9 cellular contexts compared by ENCODE assay signal in genomic region chr17:81189670-81190530, GRCh38.
A peak's percentile ranks its signal among the peaks of the same experiment; 100 is the strongest.
DNase-seq lines count a peak whose midpoint lies in the region.
"Had no signal": no experiment of that assay in that cellular context is flagged by ENCODE, and none has a peak within 500 bp of the region (broad histone marks: within the 10 kb centered on the region; RNA-seq: fewer than 3 reads in every experiment).

No MANE protein-coding gene starts in this region.

- peaks cover 60% of the 10 kb centered on the region for H3K36me3 ChIP-seq in NT2/D1 (ENCODE audit: insufficient read depth, insufficient read length, low read length)

- no peak overlapping the region for H3K4me3 ChIP-seq in NT2/D1 (ENCODE audit: insufficient read length, low read depth)

- H3K27me3 ChIP-seq in NT2/D1 (ENCODE audit: insufficient read depth, insufficient read length): no peaks in the 10 kb centered on the region

- in situ Hi-C loops in ACHN (cut with HindIII; ENCODE audit: low pct_ligation_motif_present, low pct_unique_long_range_greater_than_20kb, low sequenced_read_pairs): no loop called here

- DNase-seq in ACHN: peak; percentile 16
- no peak for DNase-seq in NT2/D1 (ENCODE audit: low read depth, low spot score)
- peak; percentile 78 for DNase-seq in iPS-NIHi11 (ENCODE audit: low spot score)
- no peak for DNase-seq in dedifferentiated amniotic fluid mesenchymal stem cell (ENCODE audit: extremely low spot score)
- DNase-seq in activated CD4-positive, alpha-beta T cell treated with anti-CD3 and anti-CD28 coated beads, Interleukin-2, amount 50 U/mL, for 1 hour: no peak
- DNase-seq in NCI-H128 (lab: John Stamatoyannopoulos, UW; ENCODE audit: unreplicated experiment): no peak
- DNase-seq: activated effector memory CD4-positive, alpha-beta T cell treated with Interleukin-2 at 50 U/mL for 16 hours; NCI-H446 treated with DMSO at 0.1 percent for 48 hours; stimulated activated CD4-positive, alpha-beta T cell treated with anti-CD3 and anti-CD28 coated beads, Interleukin-1b, Interleukin-23, amount 100 ng/mL, for 48 hours had no signal

- H3K9ac ChIP-seq in NT2/D1 (ENCODE audit: insufficient read length, low read depth): peak overlapping the region; percentile 42

- peaks cover 25% of the 10 kb centered on the region for H3K4me1 ChIP-seq in NT2/D1 (ENCODE audit: insufficient read depth, insufficient read length)

- H3K9me3 ChIP-seq in NT2/D1 (ENCODE audit: insufficient read depth, low read length): no peaks in the 10 kb centered on the region

Comparison
In these comparisons a context has a peak if more than half of its experiments do, and no peak if none do; other contexts are left out.
1. DNase-seq: peak in ACHN (single experiment) and iPS-NIHi11 (single experiment); none in NT2/D1 (single experiment), dedifferentiated amniotic fluid mesenchymal stem cell (single experiment), activated CD4-positive, alpha-beta T cell treated with anti-CD3 and anti-CD28 coated beads, Interleukin-2, amount 50 U/mL, for 1 hour (single experiment) and NCI-H128 (single experiment).